ENCODE assay signal across 19 cellular contexts in the genomic region with DNA sequence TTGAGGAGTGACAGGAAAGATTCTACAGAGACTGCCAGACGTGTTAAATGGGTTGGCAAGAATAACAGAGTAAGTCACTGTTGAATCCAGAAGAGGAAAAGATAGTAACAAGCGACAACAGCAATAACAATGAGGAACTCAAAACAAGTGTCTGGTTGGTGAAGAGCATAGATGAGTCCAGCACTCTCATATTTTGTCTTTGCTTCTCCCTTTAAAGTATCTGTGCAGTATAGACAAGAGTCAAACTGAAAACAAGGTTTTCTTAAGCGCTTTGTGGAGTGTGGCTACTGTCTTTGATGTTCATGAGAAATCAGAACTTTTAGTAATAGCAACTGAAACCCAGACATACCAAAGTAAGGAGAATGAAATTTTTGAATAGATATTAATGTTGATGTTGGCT.
DNase-seq lines count a peak whose midpoint lies in the region; ATAC-seq, FAIRE-seq and TF ChIP-seq lines count a peak whose summit lies in the region.
"Had no signal": no experiment of that assay in that cellular context is flagged by ENCODE, and none has a peak within 500 bp of the region (broad histone marks: within the 10 kb centered on the region; RNA-seq: fewer than 3 reads in every experiment).

No MANE protein-coding gene starts in this region.

- no peak for TF ChIP-seq POLR2A in endothelial cell of umbilical vein (IDR thresholded peaks at IDR 0.05; ENCODE audit: low read depth, low read length)

- dilution Hi-C loops in endothelial cell of umbilical vein (cut with MboI; ENCODE audit: extremely low pct_ligation_motif_present, low sequenced_read_pairs), result no loop called here

- no peak overlapping the region for H3K27ac ChIP-seq in endothelial cell of umbilical vein (ENCODE audit: insufficient read depth, low read depth, low read length)
- H3K27ac ChIP-seq: breast epithelium, left ventricle myocardium inferior, Peyer's patch had no signal

- no peak overlapping the region for H3K4me3 ChIP-seq in endothelial cell of umbilical vein (replicated peaks in 1 of 3; ENCODE audit: insufficient read depth in 1 of 3, low read depth in 1 of 3, low read length in 3 of 3)
- H3K4me3 ChIP-seq: breast epithelium, left ventricle myocardium inferior, Peyer's patch had no signal

- POLR2A ChIA-PET in endothelial cell of umbilical vein (lab: Charles Lee), result no interaction called here

- H3K79me2 ChIP-seq in endothelial cell of umbilical vein (ENCODE audit: control insufficient read depth, insufficient read depth, low read length), result no peaks in the 10 kb centered on the region

- TF ChIP-seq CTCF in endothelial cell of umbilical vein (IDR thresholded peaks at IDR 0.05; ENCODE audit: extremely low read depth in 1 of 2, insufficient read depth in 1 of 2, low read depth in 1 of 2, low read length in 2 of 2), result no peak

- peak; percentile 71 to 79 for ATAC-seq in activated CD4-positive, CD25-positive, alpha-beta regulatory T cell treated with anti-CD3 and anti-CD28 coated beads, Interleukin-2, amount 50 U/mL, for 24 hours
- peak; percentile 44 for ATAC-seq in GM21526 (IDR thresholded peaks at IDR 0.05; ENCODE audit: low FRiP score, unreplicated experiment)
- peak; percentile 31 for ATAC-seq in HG03108 (IDR thresholded peaks at IDR 0.05; ENCODE audit: unreplicated experiment)
- ATAC-seq in GM18511 (IDR thresholded peaks at IDR 0.05; ENCODE audit: unreplicated experiment), result no peak
- ATAC-seq in HG02571 (IDR thresholded peaks at IDR 0.05; ENCODE audit: unreplicated experiment), result no peak

- no peak overlapping the region for H2AFZ ChIP-seq in endothelial cell of umbilical vein (ENCODE audit: low read depth, low read length)

- H3K9ac ChIP-seq in endothelial cell of umbilical vein (replicated peaks; ENCODE audit: extremely low read depth, insufficient read depth, low read length), result no peak overlapping the region

- DNase-seq in activated CD4-positive, CD25-positive, alpha-beta regulatory T cell treated with anti-CD3 and anti-CD28 coated beads, Interleukin-2, amount 50 U/mL, for 72 hours, result no peak
- DNase-seq in endothelial cell of umbilical vein (ENCODE audit: low read depth, low spot score) (no peak), NCI-H2196 treated with DMSO at 0.1 percent for 48 hours (lab: John Stamatoyannopoulos, UW; ENCODE audit: unreplicated experiment) (no peak)
- DNase-seq: 8988T; activated CD4-positive, alpha-beta T cell treated with anti-CD3 and anti-CD28 coated beads, Interleukin-2, amount 50 U/mL, for 48 hours; activated T-cell treated with anti-CD3 and anti-CD28 coated beads, Interleukin-2, amount 50 U/mL, for 4 hours; BE2C; KG1; left ventricle myocardium inferior; NCI-H1048; NCI-H82; Peyer's patch; SW 1271 had no signal

- no peaks in the 10 kb centered on the region for H3K9me1 ChIP-seq in endothelial cell of umbilical vein (replicated peaks; ENCODE audit: control insufficient read depth, extremely low read depth, insufficient read depth, low read length)

- H3K27me3 ChIP-seq in endothelial cell of umbilical vein (ENCODE audit: control insufficient read depth in 2 of 2, insufficient read depth in 2 of 2, low read length in 2 of 2), result no peaks in the 10 kb centered on the region
- H3K27me3 ChIP-seq: BE2C, breast epithelium, Peyer's patch had no signal

- BruUV-seq in endothelial cell of umbilical vein (replicated peaks; lab: Mats Ljungman, UMichigan), result no TSS peak

- H3K9me3 ChIP-seq in endothelial cell of umbilical vein (replicated peaks; ENCODE audit: control insufficient read depth, insufficient read depth, low read length), result no peaks in the 10 kb centered on the region
- H3K9me3 ChIP-seq: BE2C, breast epithelium, Peyer's patch had no signal

- intact Hi-C loops in endothelial cell of umbilical vein (cut with micrococcal nuclease), result no loop called here

- H3K4me2 ChIP-seq in endothelial cell of umbilical vein (ENCODE audit: insufficient read depth, low read length), result no peak overlapping the region

- no peaks in the 10 kb centered on the region for H4K20me1 ChIP-seq in endothelial cell of umbilical vein (replicated peaks; ENCODE audit: control insufficient read depth, extremely low read depth, insufficient read depth, low read length)

- FAIRE-seq in endothelial cell of umbilical vein (lab: Jason Lieb, UNC), result peak; percentile 21

- CTCF ChIA-PET in endothelial cell of umbilical vein (lab: Charles Lee), result no interaction called here

- H3K4me1 ChIP-seq in endothelial cell of umbilical vein (ENCODE audit: control insufficient read depth, extremely low read depth, insufficient read depth, low read length), result no peaks in the 10 kb centered on the region
- H3K4me1 ChIP-seq: BE2C, breast epithelium, left ventricle myocardium inferior, Peyer's patch had no signal

- no peaks in the 10 kb centered on the region for H3K36me3 ChIP-seq in endothelial cell of umbilical vein (ENCODE audit: control insufficient read depth in 2 of 2, extremely low read depth in 1 of 2, insufficient read depth in 2 of 2, low read length in 2 of 2)
- H3K36me3 ChIP-seq: BE2C, breast epithelium, left ventricle myocardium inferior, Peyer's patch had no signal

TF ChIP-seq in endothelial cell of umbilical vein, 7 proteins besides CTCF, POLR2A, EP300 and RAD21:
- TF ChIP-seq, protein P1, sequence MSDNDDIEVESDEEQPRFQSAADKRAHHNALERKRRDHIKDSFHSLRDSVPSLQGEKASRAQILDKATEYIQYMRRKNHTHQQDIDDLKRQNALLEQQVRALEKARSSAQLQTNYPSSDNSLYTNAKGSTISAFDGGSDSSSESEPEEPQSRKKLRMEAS (IDR thresholded peaks at IDR 0.05; ENCODE audit: insufficient read depth, insufficient read length), result no peak
- TF ChIP-seq POLR2AphosphoS5 (IDR thresholded peaks at IDR 0.05; ENCODE audit: insufficient read depth, low read depth, low read length) (no peak), FOS (IDR thresholded peaks at IDR 0.05; ENCODE audit: borderline replicate concordance, insufficient read depth, low read length) (no peak), EZH2 (IDR thresholded peaks at IDR 0.05; ENCODE audit: borderline replicate concordance, low read depth, low read length, severe bottlenecking) (no peak)

Comparison
In these comparisons a context has a peak if more than half of its experiments do, and no peak if none do; other contexts are left out.
1. ATAC-seq: peak in activated CD4-positive, CD25-positive, alpha-beta regulatory T cell treated with anti-CD3 and anti-CD28 coated beads, Interleukin-2, amount 50 U/mL, for 24 hours (2 of 2), GM21526 (single experiment) and HG03108 (single experiment); none in GM18511 (single experiment) and HG02571 (single experiment).